Comparison of ENCODE assay signal across 8 cellular contexts in genomic region chr2:17879137-17879912, GRCh38. TPM values are rescaled to one million over a fixed set of nuclear protein-coding genes. Genes with fewer than 3 reads are reported as not detected.
DNase-seq lines count a peak whose midpoint lies in the region; ATAC-seq, FAIRE-seq and TF ChIP-seq lines count a peak whose summit lies in the region.

No MANE protein-coding gene starts in this region.

- peak overlapping the region; percentile 25; the same call in 1 of the 2 replicates for H3K27ac ChIP-seq in PC-9
- H3K27ac ChIP-seq in coronary artery: peak overlapping the region; percentile 68 to 78
- H3K27ac ChIP-seq in HepG2 (ENCODE audit: extremely low read length, insufficient read depth, low read length): no peak overlapping the region
- H3K27ac ChIP-seq in subcutaneous abdominal adipose tissue (ENCODE audit: low read depth, low read length): no peak overlapping the region

- 13% methylated on average over 46 of the region's 49 CpGs for WGBS in HepG2 (ENCODE audit: low lambda C conversion rate)

- no peaks in the 10 kb centered on the region for H3K9me2 ChIP-seq in PC-9 (ENCODE audit: insufficient read depth)

- H3F3A ChIP-seq in PC-9 (ENCODE audit: insufficient read depth, low read depth): peaks cover 10% of the 10 kb centered on the region

- intact Hi-C loops in PC-9 (cut with micrococcal nuclease; ENCODE audit: unreplicated experiment): loop anchor here (1.0 kb wide), 3 partner anchors 98 to 169 kb away; no protein-coding TSS in a partner anchor
- intact Hi-C loops in HepG2 (cut with micrococcal nuclease; ENCODE audit: unreplicated experiment): no loop called here

- H3K9me3 ChIP-seq in PC-9 (ENCODE audit: insufficient read depth, low read depth) (no peaks in the 10 kb centered on the region), HepG2 (ENCODE audit: low read length) (no peaks in the 10 kb centered on the region), subcutaneous abdominal adipose tissue (ENCODE audit: control insufficient read depth in 5 of 5, low read length in 5 of 5) (no peaks in the 10 kb centered on the region)

- H3K36me3 Mint-ChIP-seq in activated naive CD4-positive, alpha-beta T cell treated with anti-CD3 and anti-CD28 coated beads, Interleukin-2, amount 50 U/mL, for 24 hours: no peaks in the 10 kb centered on the region

- no peak for TF ChIP-seq POLR2A in HepG2 (IDR thresholded peaks at IDR 0.05; ENCODE audit: insufficient read depth in 1 of 2, low read depth in 2 of 2, low read length in 2 of 2)

- ATAC-seq in HepG2 (peak; percentile 79), HG03196 (IDR thresholded peaks at IDR 0.05; ENCODE audit: unreplicated experiment) (no peak)

- FAIRE-seq in HepG2 (lab: Jason Lieb, UNC): no peak

- H3K27me3 Mint-ChIP-seq in activated naive CD4-positive, alpha-beta T cell treated with anti-CD3 and anti-CD28 coated beads, Interleukin-2, amount 50 U/mL, for 24 hours: peaks cover 47% of the 10 kb centered on the region

- no peaks in the 10 kb centered on the region for H3K9me3 Mint-ChIP-seq in activated naive CD4-positive, alpha-beta T cell treated with anti-CD3 and anti-CD28 coated beads, Interleukin-2, amount 50 U/mL, for 24 hours

- H4K20me1 ChIP-seq in PC-9 (ENCODE audit: insufficient read depth) (no peaks in the 10 kb centered on the region), HepG2 (ENCODE audit: insufficient read depth, low read length) (no peaks in the 10 kb centered on the region)

- H3K36me3 ChIP-seq in PC-9 (ENCODE audit: low read depth): no peaks in the 10 kb centered on the region
- H3K36me3 ChIP-seq in HepG2 (replicated peaks in 1 of 2; ENCODE audit: control insufficient read depth in 1 of 2, insufficient read depth in 2 of 2, low read length in 2 of 2): no peaks in the 10 kb centered on the region
- H3K36me3 ChIP-seq in subcutaneous abdominal adipose tissue (ENCODE audit: control insufficient read depth in 5 of 5, insufficient read depth in 5 of 5, low read length in 5 of 5): no peaks in the 10 kb centered on the region

- no peak overlapping the region for H3K9ac ChIP-seq in HepG2 (ENCODE audit: insufficient read depth, low read depth, low read length)
- H3K9ac ChIP-seq in subcutaneous abdominal adipose tissue (ENCODE audit: low read length in 5 of 5): peak overlapping the region in 4 of 5 donors; percentile 11 to 51 (median 42)

- TF ChIP-seq CTCF in PC-9 (conservative IDR thresholded peaks at IDR 0.05) (peak; percentile 52; the same call in 1 of the 2 replicates), coronary artery (IDR thresholded peaks at IDR 0.05) (no peak), HepG2 (CRISPR knock-in tag; IDR thresholded peaks at IDR 0.05) (peak; percentile 10; the same call in 1 of the 2 replicates)

- H3K27me3 ChIP-seq in PC-9 (ENCODE audit: insufficient read depth, low read depth): peaks cover 21% of the 10 kb centered on the region; the same call in 1 of the 2 replicates
- H3K27me3 ChIP-seq in HepG2 (ENCODE audit: control insufficient read depth in 1 of 2, insufficient read depth in 2 of 2, low read length in 2 of 2): peaks cover 17 to 49% of the 10 kb centered on the region in 2 experiments
- peaks cover 0 to 23% (median 6%) of the 10 kb centered on the region in 5 donors for H3K27me3 ChIP-seq in subcutaneous abdominal adipose tissue (ENCODE audit: control insufficient read depth in 5 of 5, insufficient read depth in 4 of 5, low read length in 5 of 5)

- peaks cover 19% of the 10 kb centered on the region; the same call in 1 of the 2 replicates for H3K79me2 ChIP-seq in PC-9 (ENCODE audit: low read depth)
- no peaks in the 10 kb centered on the region for H3K79me2 ChIP-seq in HepG2 (ENCODE audit: insufficient read depth, low read length)

- H3K4me1 ChIP-seq in PC-9 (replicated peaks; ENCODE audit: insufficient read depth) (peaks cover 10% of the 10 kb centered on the region), HepG2 (ENCODE audit: insufficient read depth, low read length) (peaks cover 17% of the 10 kb centered on the region), subcutaneous abdominal adipose tissue (ENCODE audit: control insufficient read depth in 5 of 5, insufficient read depth in 5 of 5, low read length in 5 of 5) (peaks cover 0 to 20% (median 18%) of the 10 kb centered on the region in 5 donors)

- POLR2A ChIA-PET in PC-9 (lab: Charles Lee; ENCODE audit: unreplicated experiment) (interaction anchor here (0.6 to 1.9 kb wide), 2 partner anchors 14 to 125 kb away, joined by 12 to 18 read pairs; partner anchors contain the start of gene GEN1), HepG2 (lab: Yijun Ruan, JAX) (no interaction called here)

- no peak for TF ChIP-seq RAD21 in HepG2 (CRISPR knock-in tag; IDR thresholded peaks at IDR 0.05)

- peak overlapping the region; percentile 95 for H2AFZ ChIP-seq in PC-9
- no peak overlapping the region for H2AFZ ChIP-seq in HepG2 (ENCODE audit: low read length)

- no peak for DNase-seq in activated naive CD4-positive, alpha-beta T cell (lab: John Stamatoyannopoulos, UW)
- DNase-seq in HK-2 (ENCODE audit: unreplicated experiment): peak; percentile 88
- DNase-seq in PC-9: peak; percentile 87 to 88
- peak; percentile 82 for DNase-seq in coronary artery (ENCODE audit: low spot score)
- no peak for DNase-seq in HepG2 (ENCODE audit: low spot score)

- peak overlapping the region; percentile 99 for H3K4me3 ChIP-seq in PC-9
- H3K4me3 ChIP-seq in coronary artery: peak overlapping the region; percentile 75
- H3K4me3 ChIP-seq in HepG2 (replicated peaks in 1 of 3; ENCODE audit: insufficient read depth in 1 of 3, low read depth in 2 of 3, low read length in 3 of 3): peak overlapping the region in 2 of 3 experiments; percentile 19 to 59; a peak in 4 of 6 replicates
- peak overlapping the region; percentile 51 to 85 (median 71) for H3K4me3 ChIP-seq in subcutaneous abdominal adipose tissue (ENCODE audit: low read depth in 1 of 5, low read length in 5 of 5)

- H3K4me3 Mint-ChIP-seq in activated naive CD4-positive, alpha-beta T cell treated with anti-CD3 and anti-CD28 coated beads, Interleukin-2, amount 50 U/mL, for 24 hours: peak overlapping the region; percentile 61

- H3K4me1 Mint-ChIP-seq in activated naive CD4-positive, alpha-beta T cell treated with anti-CD3 and anti-CD28 coated beads, Interleukin-2, amount 50 U/mL, for 24 hours: peaks cover 7% of the 10 kb centered on the region

- CTCF ChIA-PET in PC-9 (lab: Charles Lee): interaction anchor here (0.6 to 1.1 kb wide), 6 partner anchors 13 to 571 kb away, joined by 3 to 8 read pairs (median 3); no protein-coding TSS in a partner anchor
- CTCF ChIA-PET in HepG2 (lab: Yijun Ruan, JAX; ENCODE audit: low intra/inter-chr PET ratio, low total read pairs): no interaction called here

- H3K4me2 ChIP-seq in PC-9 (peak overlapping the region; percentile 84), HepG2 (ENCODE audit: low read depth, low read length) (peak overlapping the region; percentile 64)

- TF ChIP-seq EP300 in HepG2 (IDR thresholded peaks at IDR 0.05; ENCODE audit: low read depth in 2 of 2, low read length in 2 of 2) (no peak), HepG2 (CRISPR knock-in tag; IDR thresholded peaks at IDR 0.05; ENCODE audit: borderline replicate concordance) (no peak)

- in situ Hi-C loops in HepG2 (cut with HindIII; ENCODE audit: extremely low pct_ligation_motif_present, low pct_unique_long_range_greater_than_20kb): no loop called here

- no peak overlapping the region for H3K27ac Mint-ChIP-seq in activated naive CD4-positive, alpha-beta T cell treated with anti-CD3 and anti-CD28 coated beads, Interleukin-2, amount 50 U/mL, for 24 hours

- BruUV-seq in PC-9 (replicated peaks; lab: Mats Ljungman, UMichigan) (no TSS peak), HepG2 (replicated peaks; lab: Mats Ljungman, UMichigan) (no TSS peak)

TF ChIP-seq in HepG2, 621 proteins besides CTCF, POLR2A, EP300 and RAD21 (continues in another document):
- TF ChIP-seq ZBTB8A (CRISPR knock-in tag; IDR thresholded peaks at IDR 0.05; ENCODE audit: borderline replicate concordance, low read depth) (no peak), TCF7 (IDR thresholded peaks at IDR 0.05; ENCODE audit: low read depth) (no peak), ZNF850 (CRISPR knock-in tag; conservative IDR thresholded peaks at IDR 0.05) (no peak), KDM4B (CRISPR knock-in tag; IDR thresholded peaks at IDR 0.05) (no peak), ZNF740 (CRISPR knock-in tag; IDR thresholded peaks at IDR 0.05) (peak; percentile 78; the same call in 1 of the 2 replicates), EZH2 (conservative IDR thresholded peaks at IDR 0.05; ENCODE audit: low read depth, low read length) (peak; percentile 52), JUNB (CRISPR knock-in tag; IDR thresholded peaks at IDR 0.05; ENCODE audit: borderline replicate concordance) (no peak), KLF9 (CRISPR knock-in tag; IDR thresholded peaks at IDR 0.05; ENCODE audit: low read depth) (no peak), HMG20A (CRISPR knock-in tag; IDR thresholded peaks at IDR 0.05; ENCODE audit: borderline replicate concordance) (no peak)

RNA-seq across cellular contexts. Expression of gene KCNS3, which starts 0.9 kb away (rescaled TPM):
- 28.8 and 34.9 TPM in 2 replicates for total RNA-seq in PC-9 (2021)
- total RNA-seq in HepG2 (2016; rRNA removed; fragmentation: Illumina TruSeq; extraction: Trizol): not detected in 2 replicates
- total RNA-seq in HepG2 (2016; cell fraction: cytosol; rRNA removed; fragmentation: Illumina TruSeq; extraction: Trizol; ENCODE audit: low read depth): not detected in 2 replicates
- 0.09 TPM in 1 of 2 replicates, not detected in the other for total RNA-seq in HepG2 (2016; cell fraction: insoluble cytoplasmic fraction; rRNA removed; fragmentation: Illumina TruSeq; extraction: Trizol)
- total RNA-seq in HepG2 (2016; cell fraction: membrane; rRNA removed; fragmentation: Illumina TruSeq; extraction: Trizol): not detected in 2 replicates
- total RNA-seq in HepG2 (2016; cell fraction: nucleus; rRNA removed; fragmentation: Illumina TruSeq; extraction: Trizol): not detected in 2 replicates
- polyA plus RNA-seq in HepG2 (2011; rRNA removed): not detected in 2 replicates
- polyA plus RNA-seq in HepG2 (2011; cell fraction: cytosol; rRNA removed): not detected in 2 replicates
- polyA plus RNA-seq in HepG2 (2011; cell fraction: nucleus; rRNA removed): not detected in 2 replicates
- not detected in 2 replicates for polyA plus RNA-seq in HepG2 (2012)
- not detected in 2 replicates for polyA plus RNA-seq in HepG2 (2016; cell fraction: cytosol; fragmentation: Illumina TruSeq; extraction: Trizol; ENCODE audit: low read depth)
- not detected in 2 replicates for polyA plus RNA-seq in HepG2 (2016; cell fraction: insoluble cytoplasmic fraction; fragmentation: Illumina TruSeq; extraction: Trizol; ENCODE audit: low read depth)
- polyA plus RNA-seq in HepG2 (2016; cell fraction: membrane; fragmentation: Illumina TruSeq; extraction: Trizol; ENCODE audit: low read depth): not detected in 2 replicates
- not detected in 2 replicates for polyA plus RNA-seq in HepG2 (2016; cell fraction: nucleus; fragmentation: Illumina TruSeq; extraction: Trizol; ENCODE audit: insufficient read depth, low read depth)
- polyA minus RNA-seq in HepG2 (2011; rRNA and poly(A)+ RNA removed; ENCODE audit: low replicate concordance): not detected in 2 replicates
- polyA minus RNA-seq in HepG2 (2011; cell fraction: cytosol; rRNA and poly(A)+ RNA removed): not detected in 2 replicates
- not detected in 2 replicates for polyA minus RNA-seq in HepG2 (2011; cell fraction: nucleus; rRNA and poly(A)+ RNA removed)

Comparison
In these comparisons a context has a peak if more than half of its experiments do, and no peak if none do; other contexts are left out.
1. DNase-seq: peak in HK-2 (single experiment), PC-9 (2 of 2) and coronary artery (single experiment); none in activated naive CD4-positive, alpha-beta T cell (0 of 4) and HepG2 (single experiment).
2. H3K27ac ChIP-seq: peak in PC-9 (single experiment) and coronary artery (2 of 2); none in HepG2 (single experiment) and subcutaneous abdominal adipose tissue (single experiment).
3. H3K4me3 ChIP-seq: peak in every context shown above with its lines; median percentile 99 in PC-9; 75 in coronary artery; 71 in subcutaneous abdominal adipose tissue; 39 in HepG2.
4. RNA of gene KCNS3, which starts 0.9 kb away (total RNA-seq): 28.8 to 34.9 TPM in PC-9; 0.09 TPM in HepG2; every median in the first group is over 10 times any median in the second.